Comparison of ENCODE assay signal across 15 cellular contexts in the genomic region with DNA sequence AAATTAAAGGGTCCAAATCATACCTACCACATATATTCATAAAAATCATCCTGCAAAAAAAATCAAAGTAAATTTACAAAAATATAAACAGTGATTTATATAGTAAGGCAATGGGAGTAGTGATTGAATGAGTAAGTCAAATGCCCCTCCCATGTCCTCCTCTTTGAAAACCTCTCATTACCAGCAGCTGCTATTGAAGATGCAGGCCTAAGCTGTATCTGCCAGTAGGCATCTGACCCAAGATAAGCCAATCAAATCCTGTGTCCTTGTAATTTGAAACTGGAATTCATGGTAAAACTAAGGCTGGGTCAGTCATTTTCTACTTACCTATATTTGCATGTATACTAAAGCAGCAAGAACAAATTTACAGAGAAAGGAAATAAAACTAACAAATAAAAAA.
DNase-seq lines count a peak whose midpoint lies in the region; ATAC-seq, FAIRE-seq and TF ChIP-seq lines count a peak whose summit lies in the region.
"Had no signal": no experiment of that assay in that cellular context is flagged by ENCODE, and none has a peak within 500 bp of the region (broad histone marks: within the 10 kb centered on the region; RNA-seq: fewer than 3 reads in every experiment).

No MANE protein-coding gene starts in this region.

- intact Hi-C loops in A673 (cut with micrococcal nuclease; ENCODE audit: unreplicated experiment): no loop called here
- intact Hi-C loops in Panc1 (cut with micrococcal nuclease; ENCODE audit: unreplicated experiment): no loop called here

- H3K36me3 ChIP-seq in A673 (ENCODE audit: insufficient read depth, low read length, poor library complexity, severe bottlenecking): no peaks in the 10 kb centered on the region
- no peaks in the 10 kb centered on the region for H3K36me3 ChIP-seq in Panc1 (ENCODE audit: control insufficient read depth, insufficient read depth, low read length)
- H3K36me3 ChIP-seq: BLaER1, MG63 had no signal

- no peak overlapping the region for H3K4me3 Mint-ChIP-seq in activated CD8-positive, alpha-beta T cell treated with anti-CD3 and anti-CD28 coated beads, Interleukin-2, amount 10 ng/mL, durations not matched to agents 7 days and 5 days
- H3K4me3 Mint-ChIP-seq: CD8-positive, alpha-beta memory T cell had no signal

- H3K9me3 ChIP-seq in A673 (ENCODE audit: low read depth, low read length, poor library complexity, severe bottlenecking) (no peaks in the 10 kb centered on the region), Panc1 (ENCODE audit: control insufficient read depth, insufficient read depth, low read depth, low read length) (peaks cover 8% of the 10 kb centered on the region; the same call in 1 of the 2 replicates)
- H3K9me3 ChIP-seq: BLaER1, MG63 had no signal

- in situ Hi-C loops in Panc1 (cut with HindIII; ENCODE audit: low pct_unique_long_range_greater_than_20kb, low sequenced_read_pairs): no loop called here

- FAIRE-seq in D721Med (lab: Jason Lieb, UNC): no peak
- FAIRE-seq: GM12878, RCC 7860 had no signal

- CTCF ChIA-PET in A673 (lab: Charles Lee): no interaction called here
- CTCF ChIA-PET in Panc1 (lab: Charles Lee): no interaction called here
- CTCF ChIA-PET in activated CD8-positive, alpha-beta T cell treated with anti-CD3 and anti-CD28 coated beads, Interleukin-2, amount 10 ng/mL, durations not matched to agents 7 days and 5 days (lab: Charles Lee): interaction anchor here (1.5 kb wide), 1 partner anchor 14 kb away, joined by 5 read pairs; no protein-coding TSS in a partner anchor

- no peak overlapping the region for H3K4me3 ChIP-seq in A673 (ENCODE audit: low read depth, low read length, poor library complexity, severe bottlenecking)
- H3K4me3 ChIP-seq in Panc1 (ENCODE audit: low read depth in 2 of 2, low read length in 2 of 2): no peak overlapping the region
- H3K4me3 ChIP-seq in foreskin fibroblast (ENCODE audit: low read depth in 1 of 2, low read length in 2 of 2): no peak overlapping the region
- H3K4me3 ChIP-seq: BLaER1, GM12878, MG63 had no signal

- POLR2A ChIA-PET in A673 (lab: Charles Lee; ENCODE audit: low non-redundant PET) (no interaction called here), Panc1 (lab: Charles Lee) (no interaction called here)
- POLR2A ChIA-PET in activated CD8-positive, alpha-beta T cell treated with anti-CD3 and anti-CD28 coated beads, Interleukin-2, amount 10 ng/mL, durations not matched to agents 7 days and 5 days (lab: Charles Lee): no interaction called here

- no TSS peak for BruUV-seq in A673 (replicated peaks; lab: Mats Ljungman, UMichigan)
- BruUV-seq in Panc1 (replicated peaks; lab: Mats Ljungman, UMichigan): no TSS peak

- no peak for TF ChIP-seq CTCF in A673 (conservative IDR thresholded peaks at IDR 0.05; ENCODE audit: low read depth, low read length)
- TF ChIP-seq CTCF in Panc1 (IDR thresholded peaks at IDR 0.05): no peak
- TF ChIP-seq CTCF in foreskin fibroblast (IDR thresholded peaks at IDR 0.05; ENCODE audit: low read depth, low read length): no peak
- no peak for TF ChIP-seq CTCF in D721Med (IDR thresholded peaks at IDR 0.05; ENCODE audit: insufficient read depth, missing control alignments)

- no peaks in the 10 kb centered on the region for H3K36me3 Mint-ChIP-seq in activated CD8-positive, alpha-beta T cell treated with anti-CD3 and anti-CD28 coated beads, Interleukin-2, amount 10 ng/mL, durations not matched to agents 7 days and 5 days (ENCODE audit: low read depth)
- H3K36me3 Mint-ChIP-seq: CD8-positive, alpha-beta memory T cell had no signal

- no peaks in the 10 kb centered on the region for H3K9me3 Mint-ChIP-seq in activated CD8-positive, alpha-beta T cell treated with anti-CD3 and anti-CD28 coated beads, Interleukin-2, amount 10 ng/mL, durations not matched to agents 7 days and 5 days (ENCODE audit: insufficient read depth)

- DNase-seq in A673 (ENCODE audit: low spot score): peak; percentile 26
- peak; percentile 16 for DNase-seq in ELR (ENCODE audit: low read depth)
- no peak for DNase-seq in Panc1 (ENCODE audit: low read depth, low spot score)
- DNase-seq in foreskin fibroblast: peak; percentile 26 to 57
- DNase-seq in activated CD8-positive, alpha-beta T cell treated with anti-CD3 and anti-CD28 coated beads, Interleukin-2, amount 10 ng/mL, durations not matched to agents 7 days and 5 days: no peak
- DNase-seq in activated naive CD4-positive, alpha-beta T cell treated with anti-CD3 and anti-CD28 coated beads, Interleukin-2, amount 50 U/mL, for 16 hours: no peak
- no peak for DNase-seq in D721Med (ENCODE audit: insufficient read length, low spot score)
- DNase-seq: CD8-positive, alpha-beta memory T cell; MG63; NCI-H1105 treated with DMSO at 0.1 percent for 48 hours; NCI-H187; NCI-H526 treated with DMSO at 0.1 percent for 48 hours had no signal

- ATAC-seq in Panc1: no peak
- ATAC-seq in activated CD8-positive, alpha-beta T cell treated with anti-CD3 and anti-CD28 coated beads, Interleukin-2, amount 10 ng/mL, durations not matched to agents 7 days and 5 days: no peak
- ATAC-seq: GM12878 had no signal

- H3K27ac Mint-ChIP-seq in activated CD8-positive, alpha-beta T cell treated with anti-CD3 and anti-CD28 coated beads, Interleukin-2, amount 10 ng/mL, durations not matched to agents 7 days and 5 days: no peak overlapping the region
- H3K27ac Mint-ChIP-seq: CD8-positive, alpha-beta memory T cell had no signal

- H3K4me1 ChIP-seq in A673 (ENCODE audit: insufficient read depth, low read length, poor library complexity, severe bottlenecking): no peaks in the 10 kb centered on the region
- H3K4me1 ChIP-seq in Panc1 (ENCODE audit: control insufficient read depth, insufficient read depth, low read length): peaks cover 18% of the 10 kb centered on the region; the same call in 1 of the 2 replicates
- H3K4me1 ChIP-seq: BLaER1 had no signal

- peaks cover 7% of the 10 kb centered on the region for H3K4me1 Mint-ChIP-seq in activated CD8-positive, alpha-beta T cell treated with anti-CD3 and anti-CD28 coated beads, Interleukin-2, amount 10 ng/mL, durations not matched to agents 7 days and 5 days (ENCODE audit: low read depth)

- no peaks in the 10 kb centered on the region for H3K27me3 Mint-ChIP-seq in activated CD8-positive, alpha-beta T cell treated with anti-CD3 and anti-CD28 coated beads, Interleukin-2, amount 10 ng/mL, durations not matched to agents 7 days and 5 days (ENCODE audit: low read depth)

- H3K27me3 ChIP-seq in A673 (replicated peaks; ENCODE audit: insufficient read depth, low read depth, low read length, poor library complexity) (no peaks in the 10 kb centered on the region), Panc1 (ENCODE audit: control insufficient read depth, insufficient read depth, low read length) (no peaks in the 10 kb centered on the region)
- H3K27me3 ChIP-seq: BLaER1, MG63 had no signal

- H3K27ac ChIP-seq in A673 (ENCODE audit: low read depth, low read length, poor library complexity, severe bottlenecking) (no peak overlapping the region), Panc1 (ENCODE audit: low read length) (peak overlapping the region; percentile 98; the same call in 1 of the 2 replicates)
- H3K27ac ChIP-seq: BLaER1 had no signal

Comparison
In these comparisons a context has a peak if more than half of its experiments do, and no peak if none do; other contexts are left out.
1. DNase-seq: peak in A673 (single experiment), ELR (single experiment) and foreskin fibroblast (2 of 2); none in Panc1 (single experiment), activated CD8-positive, alpha-beta T cell treated with anti-CD3 and anti-CD28 coated beads, Interleukin-2, amount 10 ng/mL, durations not matched to agents 7 days and 5 days (single experiment), activated naive CD4-positive, alpha-beta T cell treated with anti-CD3 and anti-CD28 coated beads, Interleukin-2, amount 50 U/mL, for 16 hours (single experiment) and D721Med (single experiment).